12 cellular contexts compared by ENCODE assay signal in the genomic region with DNA sequence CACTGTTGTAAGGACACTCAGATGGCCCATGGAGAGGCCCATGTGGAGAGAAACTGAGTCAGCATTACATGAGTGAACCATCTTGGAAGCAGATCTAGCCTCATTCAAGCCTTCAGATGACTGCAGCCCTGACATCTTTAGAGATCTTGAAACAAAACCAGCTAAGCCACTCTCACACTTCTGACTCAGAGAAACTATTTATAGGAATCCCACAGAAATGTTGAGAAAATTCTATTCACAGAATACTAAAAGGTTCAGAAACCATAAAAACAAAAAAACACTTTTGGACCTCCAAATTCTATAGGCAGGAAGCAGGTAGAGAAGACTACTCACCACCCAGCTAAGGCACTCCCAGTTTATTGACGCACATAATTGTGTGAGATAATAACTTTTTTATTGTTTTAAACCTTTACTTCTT. TPM values are rescaled to one million over a fixed set of nuclear protein-coding genes. Genes with fewer than 3 reads are reported as not detected.
DNase-seq lines count a peak whose midpoint lies in the region; ATAC-seq, FAIRE-seq and TF ChIP-seq lines count a peak whose summit lies in the region.
"Had no signal": no experiment of that assay in that cellular context is flagged by ENCODE, and none has a peak within 500 bp of the region (broad histone marks: within the 10 kb centered on the region; RNA-seq: fewer than 3 reads in every experiment).

No MANE protein-coding gene starts in this region.

- H2AFZ ChIP-seq in IMR-90 (replicated peaks; ENCODE audit: low read length, poor library complexity) = no peak overlapping the region
- no peak overlapping the region for H2AFZ ChIP-seq in SK-N-SH (ENCODE audit: low read depth)

- no peak overlapping the region for H2BK15ac ChIP-seq in IMR-90 (ENCODE audit: low read depth, low read length)

- H4K5ac ChIP-seq in IMR-90 (ENCODE audit: low read depth, low read length) = no peak overlapping the region

- H2BK5ac ChIP-seq in IMR-90 (ENCODE audit: low read depth, low read length, poor library complexity, severe bottlenecking) = no peak overlapping the region

- no peak overlapping the region for H2AK5ac ChIP-seq in IMR-90 (ENCODE audit: low read depth, low read length)

- CTCF ChIA-PET in IMR-90 (lab: Yijun Ruan, JAX) (no interaction called here), SK-N-SH (lab: Yijun Ruan, JAX) (interaction anchor here (1.0 to 2.7 kb wide), 3 partner anchors 20 to 76 kb away, joined by 4 to 13 read pairs (median 4); a partner anchor contains a TSS)

- H3K27ac ChIP-seq in IMR-90 (ENCODE audit: insufficient read depth, low read length) (no peak overlapping the region), SK-N-SH (ENCODE audit: low read depth in 2 of 2, low read length in 1 of 2) (peak overlapping the region in 1 of 2 experiments; percentile 30; a peak in 2 of 4 replicates)
- H3K27ac ChIP-seq: SJSA1, upper lobe of right lung had no signal

- in situ Hi-C loops in IMR-90 (cut with MboI; ENCODE audit: low sequenced_read_pairs) = no loop called here

- H3K79me1 ChIP-seq in IMR-90 (ENCODE audit: low read depth in 1 of 2, low read length in 2 of 2) = no peaks in the 10 kb centered on the region; a peak in 1 of 4 replicates

- H3K36me3 ChIP-seq in IMR-90 (ENCODE audit: control insufficient read depth, insufficient read depth, low read length) (no peaks in the 10 kb centered on the region), SK-N-SH (replicated peaks in 1 of 2; ENCODE audit: control insufficient read depth in 1 of 2, insufficient read depth in 2 of 2, low read length in 1 of 2) (no peaks in the 10 kb centered on the region)
- H3K36me3 ChIP-seq: SJSA1, upper lobe of right lung had no signal

- H4K91ac ChIP-seq in IMR-90 (ENCODE audit: insufficient read depth, low read depth, low read length) = no peak overlapping the region

- ATAC-seq in GM21381 (IDR thresholded peaks at IDR 0.05; ENCODE audit: unreplicated experiment) (peak; percentile 71), IMR-90 (ENCODE audit: low read depth) (no peak), HG03196 (IDR thresholded peaks at IDR 0.05; ENCODE audit: unreplicated experiment) (no peak), HG02763 (IDR thresholded peaks at IDR 0.05; ENCODE audit: unreplicated experiment) (no peak), HG02884 (IDR thresholded peaks at IDR 0.05; ENCODE audit: unreplicated experiment) (no peak)
- ATAC-seq: upper lobe of right lung had no signal

- no peak overlapping the region for H3K56ac ChIP-seq in IMR-90 (ENCODE audit: extremely low read depth, insufficient read depth, low read length)

- dilution Hi-C loops in IMR-90 (cut with HindIII; ENCODE audit: low sequenced_read_pairs, unreplicated experiment) = no loop called here

- no peak overlapping the region for H4K8ac ChIP-seq in IMR-90 (ENCODE audit: low read depth in 2 of 2, low read length in 2 of 2)

- WGBS in IMR-90 (ENCODE audit: extremely low coverage in 2 of 2, insufficient read length in 1 of 2), 2 experiments = no CpG with 5 or more reads among the region's 1 CpG
- WGBS in SK-N-SH (ENCODE audit: low lambda C conversion rate) = 100% methylated on average over 1 of the region's 1 CpG

- no peaks in the 10 kb centered on the region for H3K9me2 ChIP-seq in SK-N-SH

- intact Hi-C loops in IMR-90 (cut with micrococcal nuclease) = no loop called here

- no peaks in the 10 kb centered on the region for H3K79me2 ChIP-seq in SK-N-SH (ENCODE audit: insufficient read depth)

- no peaks in the 10 kb centered on the region for H3K9me1 ChIP-seq in IMR-90 (ENCODE audit: insufficient read depth, low read length)

- H3K23ac ChIP-seq in IMR-90 (ENCODE audit: low read depth, low read length) = no peak overlapping the region

- no peaks in the 10 kb centered on the region for H3F3A ChIP-seq in SK-N-SH (replicated peaks; ENCODE audit: insufficient read depth)

- no peaks in the 10 kb centered on the region for H4K20me1 ChIP-seq in IMR-90 (ENCODE audit: insufficient read depth, low read length)
- no peaks in the 10 kb centered on the region for H4K20me1 ChIP-seq in SK-N-SH (ENCODE audit: insufficient read depth)

- TF ChIP-seq CTCF in IMR-90 (conservative IDR thresholded peaks at IDR 0.05; ENCODE audit: low read depth, low read length) (no peak), SK-N-SH (IDR thresholded peaks at IDR 0.05) (no peak)

- H2BK120ac ChIP-seq in IMR-90 (ENCODE audit: low read depth, low read length) = no peak overlapping the region

- TF ChIP-seq RAD21 in IMR-90 (IDR thresholded peaks at IDR 0.05; ENCODE audit: low read length) (no peak), SK-N-SH (IDR thresholded peaks at IDR 0.05; ENCODE audit: low read length) (no peak)

- H2AK9ac ChIP-seq in IMR-90 (replicated peaks; ENCODE audit: low read depth, low read length, poor library complexity) = no peak overlapping the region

- no peak overlapping the region for H3K4ac ChIP-seq in IMR-90 (ENCODE audit: low read depth, low read length)

- 0 out of 2 replicates have a peak, but pooled peaks cover 2% of the 10 kb centered on the region for H3K9me3 ChIP-seq in IMR-90 (ENCODE audit: control insufficient read depth, insufficient read depth, low read length)
- no peaks in the 10 kb centered on the region for H3K9me3 ChIP-seq in SK-N-SH
- H3K9me3 ChIP-seq: SJSA1, upper lobe of right lung had no signal

- H3K4me2 ChIP-seq in IMR-90 (ENCODE audit: low read depth, low read length) (no peak overlapping the region), SK-N-SH (no peak overlapping the region)

- no peak overlapping the region for H3K18ac ChIP-seq in IMR-90 (ENCODE audit: low read depth, low read length)

- POLR2A ChIA-PET in IMR-90 (lab: Charles Lee; ENCODE audit: unreplicated experiment) = interaction anchor here (0.6 kb wide), 1 partner anchor 680 kb away, joined by 11 read pairs; no protein-coding TSS in a partner anchor
- POLR2A ChIA-PET in SK-N-SH (lab: Yijun Ruan, JAX) = no interaction called here

- TF ChIP-seq POLR2A in GM12892 (IDR thresholded peaks at IDR 0.05; ENCODE audit: low read depth, low read length) = no peak
- TF ChIP-seq POLR2A in IMR-90 (IDR thresholded peaks at IDR 0.05; ENCODE audit: low read depth, low read length) = no peak

- DNase-seq in GM12892 (ENCODE audit: insufficient read length) (no peak), IMR-90 (peak; percentile 53), fibroblast of peridontal ligament (ENCODE audit: extremely low read depth) (peak; percentile 48), SK-N-SH (no peak)
- DNase-seq: activated CD8-positive, alpha-beta memory T cell treated with anti-CD3 and anti-CD28 coated beads, Interleukin-2, amount 50 U/mL, for 4 hours; NCI-H2171; upper lobe of right lung had no signal

- no peak overlapping the region for H2BK20ac ChIP-seq in IMR-90 (ENCODE audit: low read depth, low read length)

- H3K27me3 ChIP-seq in IMR-90 (ENCODE audit: control insufficient read depth, insufficient read depth, low read length) = no peaks in the 10 kb centered on the region; the same call in 1 of the 2 replicates
- H3K27me3 ChIP-seq in SK-N-SH (ENCODE audit: insufficient read depth) = no peaks in the 10 kb centered on the region
- H3K27me3 ChIP-seq: SJSA1, upper lobe of right lung had no signal

- no peak overlapping the region for H3K14ac ChIP-seq in IMR-90 (replicated peaks; ENCODE audit: low read depth, low read length)

- no peak overlapping the region for H3K9ac ChIP-seq in IMR-90 (ENCODE audit: low read depth, low read length)
- no peak overlapping the region for H3K9ac ChIP-seq in SK-N-SH

- no peak for TF ChIP-seq EP300 in SK-N-SH (IDR thresholded peaks at IDR 0.05; ENCODE audit: borderline replicate concordance in 1 of 2, low read depth in 1 of 2, low read length in 1 of 2)

- peak; percentile 82 for FAIRE-seq in GM12892 (lab: Jason Lieb, UNC)

- H3K4me3 ChIP-seq in IMR-90 (ENCODE audit: insufficient read depth, low read depth, low read length) = no peak overlapping the region
- H3K4me3 ChIP-seq in SK-N-SH (ENCODE audit: low read depth in 2 of 2, low read length in 1 of 2) = no peak overlapping the region
- H3K4me3 ChIP-seq: SJSA1, upper lobe of right lung had no signal

- H3K4me1 ChIP-seq in IMR-90 (ENCODE audit: control insufficient read depth, insufficient read depth, low read length) (no peaks in the 10 kb centered on the region), SK-N-SH (ENCODE audit: control insufficient read depth in 1 of 2, insufficient read depth in 2 of 2, low read depth in 1 of 2, low read length in 1 of 2) (no peaks in the 10 kb centered on the region)
- H3K4me1 ChIP-seq: SJSA1, upper lobe of right lung had no signal

- BruUV-seq in IMR-90 (replicated peaks; lab: Mats Ljungman, UMichigan) = no TSS peak

TF ChIP-seq in IMR-90, 13 proteins besides CTCF, POLR2A, EP300 and RAD21:
- TF ChIP-seq MAFK (IDR thresholded peaks at IDR 0.05; ENCODE audit: low read depth, low read length) (peak; percentile 53; the same call in 1 of the 2 replicates), RFX5 (IDR thresholded peaks at IDR 0.05; ENCODE audit: low read depth, low read length) (no peak)

TF ChIP-seq in SK-N-SH, 30 proteins besides CTCF, POLR2A, EP300 and RAD21 (continues in another document):
- TF ChIP-seq GABPA (IDR thresholded peaks at IDR 0.05; ENCODE audit: low read depth) = no peak
- TF ChIP-seq RXRA (IDR thresholded peaks at IDR 0.05; ENCODE audit: borderline replicate concordance, low read depth) = no peak

RNA-seq across cellular contexts. Expression of a gene that starts 8.7 kb away (rescaled TPM):
- polyA plus RNA-seq in GM12892 (2012; ENCODE audit: missing spikeins) = 0.32 TPM
- 0.54 and 0.83 TPM in 2 replicates for total RNA-seq in IMR-90 (2012; rRNA removed)
- 0.15 and 0.17 TPM in 2 replicates for polyA plus RNA-seq in IMR-90 (2012; rRNA removed)
- 0.05 and 0.13 TPM in 2 replicates for polyA plus RNA-seq in IMR-90 (2012; cell fraction: cytosol; rRNA removed)
- 0.18 and 0.20 TPM in 2 replicates for polyA plus RNA-seq in IMR-90 (2012; cell fraction: nucleus; rRNA removed; ENCODE audit: low replicate concordance)
- 0.30 and 0.47 TPM in 2 replicates for polyA plus RNA-seq in SK-N-SH (2012; rRNA removed)
- 0.31 and 0.47 TPM in 2 replicates for polyA plus RNA-seq in SK-N-SH (2012; cell fraction: cytosol; rRNA removed)
- polyA plus RNA-seq in SK-N-SH (2012; cell fraction: nucleus; rRNA removed) = 0.02 and 0.19 TPM in 2 replicates

RNA-seq across cellular contexts. Expression of a gene that starts 8.8 kb away (rescaled TPM):
- 23.6 TPM for polyA plus RNA-seq in GM12892 (2012; ENCODE audit: missing spikeins)
- total RNA-seq in IMR-90 (2012; rRNA removed) = 13.3 and 17.7 TPM in 2 replicates
- polyA plus RNA-seq in IMR-90 (2012; rRNA removed) (11.4 and 12.8 TPM in 2 replicates), SK-N-SH (2012; rRNA removed) (18.6 and 20.9 TPM in 2 replicates)
- 2.6 and 5.5 TPM in 2 replicates for polyA plus RNA-seq in IMR-90 (2012; cell fraction: cytosol; rRNA removed)
- 2.3 and 5.3 TPM in 2 replicates for polyA plus RNA-seq in IMR-90 (2012; cell fraction: nucleus; rRNA removed; ENCODE audit: low replicate concordance)
- 17.8 and 20.0 TPM in 2 replicates for polyA plus RNA-seq in SK-N-SH (2012; cell fraction: cytosol; rRNA removed)
- 13.8 and 15.3 TPM in 2 replicates for polyA plus RNA-seq in SK-N-SH (2012; cell fraction: nucleus; rRNA removed)

RNA-seq across cellular contexts. Expression of a gene that starts 18.8 kb away (rescaled TPM):
- 279 TPM for polyA plus RNA-seq in GM12892 (2012; ENCODE audit: missing spikeins)
- total RNA-seq in IMR-90 (2012; rRNA removed) = 352 and 509 TPM in 2 replicates
- polyA plus RNA-seq in IMR-90 (2012; rRNA removed) (144 and 156 TPM in 2 replicates), SK-N-SH (2012; rRNA removed) (125 and 167 TPM in 2 replicates)
- 103 and 426 TPM in 2 replicates for polyA plus RNA-seq in IMR-90 (2012; cell fraction: cytosol; rRNA removed)
- 65.1 and 146 TPM in 2 replicates for polyA plus RNA-seq in IMR-90 (2012; cell fraction: nucleus; rRNA removed; ENCODE audit: low replicate concordance)
- 160 and 162 TPM in 2 replicates for polyA plus RNA-seq in SK-N-SH (2012; cell fraction: cytosol; rRNA removed)
- polyA plus RNA-seq in SK-N-SH (2012; cell fraction: nucleus; rRNA removed) = 124 and 210 TPM in 2 replicates

Comparison
In these comparisons a context has a peak if more than half of its experiments do, and no peak if none do; other contexts are left out.
1. DNase-seq: peak in IMR-90 (single experiment) and fibroblast of peridontal ligament (single experiment); none in GM12892 (single experiment) and SK-N-SH (single experiment).